Comparison of ENCODE assay signal across 12 cellular contexts in genomic region chr15:41006479-41006878, GRCh38. TPM values are rescaled to one million over a fixed set of nuclear protein-coding genes. Genes with fewer than 3 reads are reported as not detected.
DNase-seq lines count a peak whose midpoint lies in the region; ATAC-seq and TF ChIP-seq lines count a peak whose summit lies in the region.
"Had no signal": no experiment of that assay in that cellular context is flagged by ENCODE, and none has a peak within 500 bp of the region (broad histone marks: within the 10 kb centered on the region; RNA-seq: fewer than 3 reads in every experiment).

No MANE protein-coding gene starts in this region.

- H3K27ac ChIP-seq in psoas muscle, result peak overlapping the region; percentile 25

- no peaks in the 10 kb centered on the region for H3K27me3 ChIP-seq in psoas muscle (ENCODE audit: insufficient read depth in 3 of 3, low read length in 2 of 3)

- H3K36me3 ChIP-seq in psoas muscle (ENCODE audit: insufficient read depth in 1 of 2, low read depth in 1 of 2), result peaks cover 3 to 54% of the 10 kb centered on the region in 2 donors

- peaks cover 16% of the 10 kb centered on the region for H3K4me1 ChIP-seq in psoas muscle

- no peaks in the 10 kb centered on the region for H3K9me3 ChIP-seq in psoas muscle

- no peak for DNase-seq in Right ventricle myocardium superior
- no peak for DNase-seq in cardiac septum (ENCODE audit: low spot score)
- DNase-seq in cerebellar cortex (ENCODE audit: low spot score), result peak; percentile 50
- no peak for DNase-seq in left cardiac atrium
- DNase-seq in psoas muscle, result no peak
- DNase-seq in hepatic stellate cell (ENCODE audit: low spot score), result no peak
- DNase-seq in dedifferentiated amniotic fluid mesenchymal stem cell (ENCODE audit: extremely low spot score), result no peak
- DNase-seq: Calu3; CD4-positive, alpha-beta T cell; DMS 273 treated with DMSO at 0.1 percent for 48 hours had no signal

- no peak for TF ChIP-seq CTCF in psoas muscle (IDR thresholded peaks at IDR 0.05)

- no peak overlapping the region for H3K4me3 ChIP-seq in psoas muscle
- H3K4me3 ChIP-seq: GM12878 had no signal

- intact Hi-C loops in Right ventricle myocardium superior (cut with DNase I), result no loop called here
- intact Hi-C loops in cardiac septum (cut with DNase I), result no loop called here
- intact Hi-C loops in left cardiac atrium (cut with DNase I), result no loop called here
- intact Hi-C loops in psoas muscle (cut with DNase I), result no loop called here

- WGBS in psoas muscle, 3 donors, result 28 to 40% (median 34%) methylated on average over 2 of the region's 2 CpGs

- peak; percentile 91 for ATAC-seq in Right ventricle myocardium superior (ENCODE audit: poor library complexity)
- ATAC-seq in left cardiac atrium, result peak; percentile 56 to 78
- peak; percentile 76 to 90 (median 84) for ATAC-seq in psoas muscle
- ATAC-seq in HG02970 (IDR thresholded peaks at IDR 0.05; ENCODE audit: low FRiP score, unreplicated experiment), result no peak
- ATAC-seq: GM12878 had no signal

RNA-seq across cellular contexts. Expression of gene CHAC1, which starts 53.2 kb away (rescaled TPM):
- total RNA-seq in Right ventricle myocardium superior (0.46 TPM), cardiac septum (1.6 TPM), left cardiac atrium (1 to 10 TPM; 2.6 to 3.3 TPM), psoas muscle (100 to 1,000 TPM in 2 of 4 donors, 10 to 100 TPM in 1, 1 to 10 TPM in 1; 3.7 to 243 (median 96.3) TPM)
- polyA plus RNA-seq in psoas muscle, result 100 to 1,000 TPM in 1 of 3 donors, 10 to 100 TPM in 2; 14.0 to 129 (median 49.0) TPM
